27 cellular contexts compared by ENCODE assay signal in the genomic region with DNA sequence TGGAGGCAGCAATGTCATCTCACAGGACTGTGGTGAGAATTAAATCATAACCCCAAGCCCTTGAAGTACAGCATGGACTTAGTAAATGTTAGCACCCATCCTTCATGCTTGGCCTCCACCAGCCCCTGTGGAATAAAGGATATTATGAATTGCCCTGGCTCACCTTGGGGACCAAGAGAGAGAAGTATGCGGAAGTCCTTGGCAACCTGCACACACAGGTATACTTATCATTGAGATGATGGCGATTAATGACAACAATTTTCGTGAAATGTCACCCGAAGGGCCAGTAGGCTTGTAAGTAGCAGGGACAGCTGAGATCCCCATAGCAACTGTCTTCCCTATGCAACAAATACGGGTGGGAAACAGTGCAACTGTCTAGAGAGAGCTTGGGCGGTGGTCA.
"Had no signal": no experiment of that assay in that cellular context is flagged by ENCODE, and none has a peak within 500 bp of the region (broad histone marks: within the 10 kb centered on the region; RNA-seq: fewer than 3 reads in every experiment).

No MANE protein-coding gene starts in this region.

- H3K36me3 ChIP-seq: neural progenitor cell, ovary, right lobe of liver, sigmoid colon, stomach, thoracic aorta, thyroid gland, tibial nerve, upper lobe of right lung, uterus had no signal

- ATAC-seq: natural killer cell; psoas muscle; right cardiac atrium; right lobe of liver; stimulated activated effector memory CD8-positive, alpha-beta T cell treated with anti-CD3 and anti-CD28 coated beads, Interleukin-12 subunit alpha, Interleukin-12 subunit beta, amount 100 ng/mL, for 72 hours; stimulated activated naive B cell treated with anti-CD40 and anti-IgM and Interleukin-4, amounts not matched to agents 10 μg/mL and 1 μg/mL and 100 μg/mL, for 72 hours; upper lobe of right lung had no signal

- H3K9me3 ChIP-seq: ovary, psoas muscle, right lobe of liver, sigmoid colon, stomach, thoracic aorta, thyroid gland, tibial nerve, upper lobe of right lung, uterus had no signal

- H3K4me3 ChIP-seq: neural progenitor cell, ovary, psoas muscle, right lobe of liver, sigmoid colon, stomach, thoracic aorta, thyroid gland, tibial nerve, upper lobe of right lung, uterus had no signal

- H3K4me3 Mint-ChIP-seq: natural killer cell; nephron; neural progenitor cell; stimulated activated effector memory CD8-positive, alpha-beta T cell treated with anti-CD3 and anti-CD28 coated beads, Interleukin-12 subunit alpha, Interleukin-12 subunit beta, amount 100 ng/mL, for 72 hours; stimulated activated naive B cell treated with anti-CD40 and anti-IgM and Interleukin-4, amounts not matched to agents 10 μg/mL and 1 μg/mL and 100 μg/mL, for 72 hours; stimulated activated naive CD8-positive, alpha-beta T cell treated with anti-CD3 and anti-CD28 coated beads, Interleukin-15, Interleukin-2, amounts not matched to agents 100 ng/mL and 50 ng/mL, for 24 hours had no signal

- H3K4me1 Mint-ChIP-seq: natural killer cell; stimulated activated naive B cell treated with anti-CD40 and anti-IgM and Interleukin-4, amounts not matched to agents 10 μg/mL and 1 μg/mL and 100 μg/mL, for 72 hours had no signal

- H3K27ac ChIP-seq: neural progenitor cell, ovary, parathyroid adenoma, psoas muscle, right lobe of liver, sigmoid colon, stomach, thoracic aorta, thyroid gland, tibial nerve, upper lobe of right lung, uterus had no signal

- H3K4me1 ChIP-seq: parathyroid adenoma, psoas muscle, right lobe of liver, sigmoid colon, stomach, upper lobe of right lung, uterus had no signal

- H3K27me3 ChIP-seq: neural progenitor cell, ovary, right lobe of liver, sigmoid colon, stomach, thyroid gland, tibial nerve, upper lobe of right lung, uterus had no signal

- DNase-seq: natural killer cell; occipital lobe; ovary; posterior cingulate gyrus; psoas muscle; right cardiac atrium; sigmoid colon; small intestine; stimulated activated CD4-positive, alpha-beta T cell treated with anti-CD3 and anti-CD28 coated beads, Interleukin-15, amount 100 ng/mL, for 24 hours; stimulated activated CD4-positive, alpha-beta T cell treated with anti-CD3 and anti-CD28 coated beads, Interleukin-2, amount 100 ng/mL, for 24 hours; stimulated activated CD4-positive, alpha-beta T cell treated with anti-CD3 and anti-CD28 coated beads, Interleukin-2, amount 100 ng/mL, for 48 hours; stimulated activated CD4-positive, alpha-beta T cell treated with anti-CD3 and anti-CD28 coated beads, Interleukin-4, amount 100 ng/mL, for 24 hours; stimulated activated naive B cell treated with anti-CD40 and anti-IgM and Interleukin-4, amounts not matched to agents 10 μg/mL and 1 μg/mL and 100 μg/mL, for 72 hours; stimulated activated naive CD4-positive, alpha-beta T cell treated with Interleukin-2 at 50 U/mL for 16 hours; stomach; thyroid gland; upper lobe of right lung; uterus had no signal

- H3K27ac Mint-ChIP-seq: natural killer cell; nephron; neural progenitor cell; progenitor cell of endocrine pancreas; stimulated activated effector memory CD8-positive, alpha-beta T cell treated with anti-CD3 and anti-CD28 coated beads, Interleukin-12 subunit alpha, Interleukin-12 subunit beta, amount 100 ng/mL, for 72 hours; stimulated activated naive B cell treated with anti-CD40 and anti-IgM and Interleukin-4, amounts not matched to agents 10 μg/mL and 1 μg/mL and 100 μg/mL, for 72 hours; stimulated activated naive CD8-positive, alpha-beta T cell treated with anti-CD3 and anti-CD28 coated beads, Interleukin-15, Interleukin-2, amounts not matched to agents 100 ng/mL and 50 ng/mL, for 24 hours had no signal

- H3K9me3 Mint-ChIP-seq: natural killer cell; nephron; stimulated activated effector memory CD8-positive, alpha-beta T cell treated with anti-CD3 and anti-CD28 coated beads, Interleukin-12 subunit alpha, Interleukin-12 subunit beta, amount 100 ng/mL, for 72 hours; stimulated activated naive B cell treated with anti-CD40 and anti-IgM and Interleukin-4, amounts not matched to agents 10 μg/mL and 1 μg/mL and 100 μg/mL, for 72 hours; stimulated activated naive CD8-positive, alpha-beta T cell treated with anti-CD3 and anti-CD28 coated beads, Interleukin-15, Interleukin-2, amounts not matched to agents 100 ng/mL and 50 ng/mL, for 24 hours had no signal

- H3K36me3 Mint-ChIP-seq: natural killer cell; neural progenitor cell; stimulated activated effector memory CD8-positive, alpha-beta T cell treated with anti-CD3 and anti-CD28 coated beads, Interleukin-12 subunit alpha, Interleukin-12 subunit beta, amount 100 ng/mL, for 72 hours; stimulated activated naive B cell treated with anti-CD40 and anti-IgM and Interleukin-4, amounts not matched to agents 10 μg/mL and 1 μg/mL and 100 μg/mL, for 72 hours had no signal
